8 cellular contexts compared by ENCODE assay signal in the genomic region with DNA sequence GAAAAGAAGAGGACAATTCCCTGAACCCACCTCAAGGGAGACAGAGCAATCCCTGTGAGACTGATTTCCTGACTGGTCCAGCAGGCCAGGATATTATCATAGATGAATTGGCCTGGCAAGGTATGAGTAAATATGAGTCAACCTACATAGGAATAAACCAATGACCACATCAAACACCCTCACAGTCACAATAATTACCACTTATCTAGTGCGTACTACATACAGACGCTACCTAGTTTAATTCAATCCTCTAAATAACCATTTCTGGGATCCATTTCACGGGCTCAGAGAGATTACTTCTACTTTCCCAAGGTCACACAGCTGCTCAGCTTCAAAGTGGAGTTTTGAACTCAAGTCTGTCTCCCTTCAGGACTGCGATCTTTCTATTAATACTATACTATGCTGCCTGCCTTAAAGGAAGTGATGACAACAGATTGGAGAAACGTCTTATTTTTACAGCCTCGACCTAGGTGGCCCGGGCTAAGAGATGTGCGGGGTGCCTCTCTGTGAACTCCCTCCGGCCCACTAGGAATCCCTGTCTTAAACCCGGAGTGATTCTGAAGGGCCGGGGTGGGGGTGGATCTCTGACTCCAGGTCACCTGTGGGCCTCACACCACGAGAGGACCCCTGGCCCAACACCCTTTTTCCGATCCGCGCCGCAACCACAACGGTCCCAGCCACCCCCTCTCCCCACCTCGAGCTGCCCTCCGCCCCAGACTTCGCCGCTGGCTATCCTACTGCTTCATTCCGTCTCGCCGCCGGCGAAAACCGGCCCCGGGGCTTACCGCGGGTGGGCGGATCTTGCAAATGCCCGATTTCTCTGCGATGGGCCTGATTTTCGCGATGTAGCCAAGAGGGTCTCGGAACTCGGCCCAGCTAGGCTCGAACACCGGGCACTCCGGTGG. TPM values are rescaled to one million over a fixed set of nuclear protein-coding genes. Genes with fewer than 3 reads are reported as not detected.
DNase-seq lines count a peak whose midpoint lies in the region; ATAC-seq and TF ChIP-seq lines count a peak whose summit lies in the region.

No MANE protein-coding gene starts in this region.

- peak overlapping the region; percentile 99 for H3K27ac Mint-ChIP-seq in stimulated activated naive B cell treated with anti-CD40 and anti-IgM and Interleukin-4, amounts not matched to agents 10 μg/mL and 1 μg/mL and 100 μg/mL, for 72 hours

- peak; percentile 73 for DNase-seq in AG08395 (ENCODE audit: low spot score)
- DNase-seq in RKO (ENCODE audit: low spot score) = peak; percentile 97
- peak in 1 of 2 donors; percentile 18 for DNase-seq in breast epithelium (ENCODE audit: low spot score in 2 of 2)
- DNase-seq in kidney glomerular epithelial cell (lab: John Stamatoyannopoulos, UW) = peak; percentile 42
- DNase-seq in stimulated activated naive B cell treated with anti-CD40 and anti-IgM and Interleukin-4, amounts not matched to agents 10 μg/mL and 1 μg/mL and 100 μg/mL, for 72 hours = no peak
- DNase-seq in OCI-M2 (lab: John Stamatoyannopoulos, UW; ENCODE audit: unreplicated experiment) = no peak

- ATAC-seq in GM21423 (IDR thresholded peaks at IDR 0.05; ENCODE audit: unreplicated experiment) = peak; percentile 4
- peak; percentile 17 to 20 for ATAC-seq in stimulated activated naive B cell treated with anti-CD40 and anti-IgM and Interleukin-4, amounts not matched to agents 10 μg/mL and 1 μg/mL and 100 μg/mL, for 72 hours (replicated peaks)
- no peak for ATAC-seq in GM21381 (IDR thresholded peaks at IDR 0.05; ENCODE audit: unreplicated experiment)

- no peaks in the 10 kb centered on the region for H3K9me3 ChIP-seq in breast epithelium

- H3K27ac ChIP-seq in breast epithelium = peak overlapping the region; percentile 92 to 96

- H3K36me3 Mint-ChIP-seq in stimulated activated naive B cell treated with anti-CD40 and anti-IgM and Interleukin-4, amounts not matched to agents 10 μg/mL and 1 μg/mL and 100 μg/mL, for 72 hours = peaks cover 7 to 38% of the 10 kb centered on the region in 2 donors

- H3K27me3 Mint-ChIP-seq in stimulated activated naive B cell treated with anti-CD40 and anti-IgM and Interleukin-4, amounts not matched to agents 10 μg/mL and 1 μg/mL and 100 μg/mL, for 72 hours = no peaks in the 10 kb centered on the region

- H3K36me3 ChIP-seq in breast epithelium = no peaks in the 10 kb centered on the region

- no peak for TF ChIP-seq CTCF in breast epithelium (IDR thresholded peaks at IDR 0.05)

- peak overlapping the region; percentile 94 for H3K4me3 Mint-ChIP-seq in stimulated activated naive B cell treated with anti-CD40 and anti-IgM and Interleukin-4, amounts not matched to agents 10 μg/mL and 1 μg/mL and 100 μg/mL, for 72 hours

- H3K4me1 Mint-ChIP-seq in stimulated activated naive B cell treated with anti-CD40 and anti-IgM and Interleukin-4, amounts not matched to agents 10 μg/mL and 1 μg/mL and 100 μg/mL, for 72 hours = peaks cover 17 to 27% of the 10 kb centered on the region in 2 donors

- peaks cover 8 to 11% of the 10 kb centered on the region in 2 donors for H3K4me1 ChIP-seq in breast epithelium

- intact Hi-C loops in breast epithelium (cut with DNase I; ENCODE audit: low total_unique reads) = no loop called here

- peak overlapping the region; percentile 82 to 96 (median 95) for H3K4me3 ChIP-seq in breast epithelium

- no peak for TF ChIP-seq POLR2A in breast epithelium (IDR thresholded peaks at IDR 0.05)

- H3K9me3 Mint-ChIP-seq in stimulated activated naive B cell treated with anti-CD40 and anti-IgM and Interleukin-4, amounts not matched to agents 10 μg/mL and 1 μg/mL and 100 μg/mL, for 72 hours = no peaks in the 10 kb centered on the region

- H3K27me3 ChIP-seq in breast epithelium = no peaks in the 10 kb centered on the region

RNA-seq across cellular contexts. Expression of a gene that starts 0.8 kb away (rescaled TPM):
- 100 to 1,000 TPM in 2 of 3 donors, 10 to 100 TPM in 1; 63.5 to 136 (median 123) TPM for total RNA-seq in breast epithelium

RNA-seq across cellular contexts. Expression of a gene that starts 57.2 kb away (rescaled TPM):
- 10 to 100 TPM; 16.7 to 18.7 (median 18.3) TPM for total RNA-seq in breast epithelium

Comparison
In these comparisons a context has a peak if more than half of its experiments do, and no peak if none do; other contexts are left out.
1. DNase-seq: peak in AG08395 (single experiment), RKO (single experiment) and kidney glomerular epithelial cell (single experiment); none in stimulated activated naive B cell treated with anti-CD40 and anti-IgM and Interleukin-4, amounts not matched to agents 10 μg/mL and 1 μg/mL and 100 μg/mL, for 72 hours (single experiment) and OCI-M2 (single experiment).